In genomic region chr3:165816209-165816608, GRCh38 we compare ENCODE assay signal across 11 cellular contexts. TPM values are rescaled to one million over a fixed set of nuclear protein-coding genes. Genes with fewer than 3 reads are reported as not detected.
"Had no signal": no experiment of that assay in that cellular context is flagged by ENCODE, and none has a peak within 500 bp of the region (broad histone marks: within the 10 kb centered on the region; RNA-seq: fewer than 3 reads in every experiment).

No MANE protein-coding gene starts in this region.

- H3K4me1 ChIP-seq: HAP-1 had no signal

- ATAC-seq: HCT116, K562 had no signal

- H3K27ac ChIP-seq: GM23248, HL-60 had no signal

- H3K9ac ChIP-seq: GM23248 had no signal

- H2AFZ ChIP-seq: GM23248 had no signal

- H3K4me3 Mint-ChIP-seq: HFFc6 had no signal

- FAIRE-seq: K562 had no signal

- H3K9me3 ChIP-seq: HAP-1 had no signal

- H3K27ac Mint-ChIP-seq: HFFc6 had no signal

- H3K36me3 ChIP-seq: HAP-1 had no signal

- H3K4me3 ChIP-seq: GM23248, HAP-1, K562 had no signal

- DNase-seq: GM23248, GOT3, H7, HFFc6, IMR-90, KG1 had no signal

RNA-seq across cellular contexts. Expression of gene BCHE, which starts 21.0 kb away (rescaled TPM):
- total RNA-seq: GM23248, HFFc6, HT1080 had no signal
- polyA plus RNA-seq: GM23248 had no signal
